In the genomic region with DNA sequence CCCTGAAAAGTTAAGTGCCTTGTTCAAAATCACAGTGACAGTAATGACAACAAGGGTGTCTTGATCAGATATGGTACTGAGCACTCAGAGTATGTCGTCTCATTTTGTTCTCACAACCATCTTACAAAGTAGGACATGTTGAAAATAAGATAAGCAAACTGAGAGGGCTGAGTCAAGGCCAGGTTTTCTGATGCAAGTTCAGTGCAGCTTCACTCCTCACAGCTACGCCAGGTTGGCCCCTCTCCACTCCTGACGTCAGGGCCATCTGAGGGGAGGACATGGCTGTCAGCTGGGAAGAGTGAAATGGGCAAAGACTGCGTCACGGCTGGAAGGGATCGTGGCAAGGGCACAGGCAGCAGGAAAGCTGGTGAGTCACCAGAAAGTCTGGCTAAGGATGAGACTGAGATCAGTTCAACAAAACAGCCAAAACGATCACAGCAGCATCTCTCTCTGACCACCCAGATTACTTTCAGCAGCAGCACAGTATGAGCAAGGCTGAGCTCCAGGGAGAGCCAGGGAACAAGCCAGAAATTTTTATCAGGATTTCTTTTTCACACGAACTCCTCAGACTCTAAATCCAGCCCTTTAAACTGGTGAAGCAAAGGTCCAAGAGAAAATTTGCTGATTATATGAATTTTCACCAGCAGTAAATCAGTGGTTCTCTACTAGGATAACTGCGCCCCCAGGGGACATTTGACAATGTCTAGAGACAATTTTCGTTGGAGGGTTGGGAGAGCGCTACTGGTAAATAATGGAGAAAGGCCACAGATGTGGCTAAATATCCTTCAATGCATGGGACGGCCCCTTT, we compare ENCODE assay signal across 1 cellular context.
TF ChIP-seq lines count a peak whose summit lies in the region.

No MANE protein-coding gene starts in this region.

TF ChIP-seq in K562, 482 proteins besides CTCF, POLR2A, EP300 and RAD21 (continued from another document and continues in another):
- TF ChIP-seq AFF4 (CRISPR knock-in tag; IDR thresholded peaks at IDR 0.05) (no peak), CTBP1 (IDR thresholded peaks at IDR 0.05; ENCODE audit: borderline replicate concordance) (peak; percentile 96), HNRNPH1 (optimal IDR thresholded peaks at IDR 0.05; ENCODE audit: low read depth, low read length) (no peak), TEAD1 (CRISPR knock-in tag; IDR thresholded peaks at IDR 0.05) (no peak), EGR1 (conservative IDR thresholded peaks at IDR 0.05) (no peak), HNRNPLL (IDR thresholded peaks at IDR 0.05; ENCODE audit: low read depth, low read length, poor library complexity, severe bottlenecking) (no peak), ZZZ3 (IDR thresholded peaks at IDR 0.05) (no peak), PTBP1 (IDR thresholded peaks at IDR 0.05; ENCODE audit: low read depth, low read length) (no peak), ZNF408 (CRISPR knock-in tag; IDR thresholded peaks at IDR 0.05; ENCODE audit: low read depth) (no peak), CLOCK (CRISPR knock-in tag; IDR thresholded peaks at IDR 0.05; ENCODE audit: borderline replicate concordance) (no peak), TOE1 (IDR thresholded peaks at IDR 0.05; ENCODE audit: borderline replicate concordance) (no peak), TOE1 (CRISPR knock-in tag; IDR thresholded peaks at IDR 0.05; ENCODE audit: borderline replicate concordance, low read depth) (no peak), MXD1 (CRISPR knock-in tag; IDR thresholded peaks at IDR 0.05; ENCODE audit: borderline replicate concordance, poor library complexity, severe bottlenecking) (no peak), ETV1 (tag; conservative IDR thresholded peaks at IDR 0.05; ENCODE audit: low read depth) (peak; percentile 40; the same call in 1 of the 2 replicates), THAP12 (CRISPR knock-in tag; IDR thresholded peaks at IDR 0.05) (no peak), ATF2 (CRISPR knock-in tag; IDR thresholded peaks at IDR 0.05) (no peak), PCBP2 (IDR thresholded peaks at IDR 0.05; ENCODE audit: low read depth, low read length, poor library complexity, severe bottlenecking) (no peak), ZNF584 (CRISPR knock-in tag; IDR thresholded peaks at IDR 0.05; ENCODE audit: low read depth) (peak; percentile 87), HSF4 (CRISPR knock-in tag; IDR thresholded peaks at IDR 0.05; ENCODE audit: borderline replicate concordance) (no peak), RAD51 (IDR thresholded peaks at IDR 0.05; ENCODE audit: borderline replicate concordance, low read depth) (no peak), GABPB2 (CRISPR knock-in tag; conservative IDR thresholded peaks at IDR 0.05) (no peak), FOXJ2 (tag; IDR thresholded peaks at IDR 0.05) (no peak; the same call in 1 of the 2 replicates), ZFP1 (CRISPR knock-in tag; IDR thresholded peaks at IDR 0.05) (no peak), ZBTB9 (CRISPR knock-in tag; IDR thresholded peaks at IDR 0.05) (no peak), MBD2 (IDR thresholded peaks at IDR 0.05; ENCODE audit: borderline replicate concordance, low read depth) (no peak), NR2C1 (IDR thresholded peaks at IDR 0.05) (no peak), NR2C1 (tag; IDR thresholded peaks at IDR 0.05) (peak; percentile 42; the same call in 1 of the 2 replicates), BRD9 (IDR thresholded peaks at IDR 0.05; ENCODE audit: low read depth, partially characterized antibody) (no peak), PRMT5 (CRISPR knock-in tag; IDR thresholded peaks at IDR 0.05) (no peak)
- TF ChIP-seq, protein P1, sequence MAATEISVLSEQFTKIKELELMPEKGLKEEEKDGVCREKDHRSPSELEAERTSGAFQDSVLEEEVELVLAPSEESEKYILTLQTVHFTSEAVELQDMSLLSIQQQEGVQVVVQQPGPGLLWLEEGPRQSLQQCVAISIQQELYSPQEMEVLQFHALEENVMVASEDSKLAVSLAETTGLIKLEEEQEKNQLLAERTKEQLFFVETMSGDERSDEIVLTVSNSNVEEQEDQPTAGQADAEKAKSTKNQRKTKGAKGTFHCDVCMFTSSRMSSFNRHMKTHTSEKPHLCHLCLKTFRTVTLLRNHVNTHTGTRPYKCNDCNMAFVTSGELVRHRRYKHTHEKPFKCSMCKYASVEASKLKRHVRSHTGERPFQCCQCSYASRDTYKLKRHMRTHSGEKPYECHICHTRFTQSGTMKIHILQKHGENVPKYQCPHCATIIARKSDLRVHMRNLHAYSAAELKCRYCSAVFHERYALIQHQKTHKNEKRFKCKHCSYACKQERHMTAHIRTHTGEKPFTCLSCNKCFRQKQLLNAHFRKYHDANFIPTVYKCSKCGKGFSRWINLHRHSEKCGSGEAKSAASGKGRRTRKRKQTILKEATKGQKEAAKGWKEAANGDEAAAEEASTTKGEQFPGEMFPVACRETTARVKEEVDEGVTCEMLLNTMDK (IDR thresholded peaks at IDR 0.05; ENCODE audit: borderline replicate concordance, insufficient read depth, low read depth, low read length, poor library complexity, severe bottlenecking) = no peak
- TF ChIP-seq, protein P2, sequence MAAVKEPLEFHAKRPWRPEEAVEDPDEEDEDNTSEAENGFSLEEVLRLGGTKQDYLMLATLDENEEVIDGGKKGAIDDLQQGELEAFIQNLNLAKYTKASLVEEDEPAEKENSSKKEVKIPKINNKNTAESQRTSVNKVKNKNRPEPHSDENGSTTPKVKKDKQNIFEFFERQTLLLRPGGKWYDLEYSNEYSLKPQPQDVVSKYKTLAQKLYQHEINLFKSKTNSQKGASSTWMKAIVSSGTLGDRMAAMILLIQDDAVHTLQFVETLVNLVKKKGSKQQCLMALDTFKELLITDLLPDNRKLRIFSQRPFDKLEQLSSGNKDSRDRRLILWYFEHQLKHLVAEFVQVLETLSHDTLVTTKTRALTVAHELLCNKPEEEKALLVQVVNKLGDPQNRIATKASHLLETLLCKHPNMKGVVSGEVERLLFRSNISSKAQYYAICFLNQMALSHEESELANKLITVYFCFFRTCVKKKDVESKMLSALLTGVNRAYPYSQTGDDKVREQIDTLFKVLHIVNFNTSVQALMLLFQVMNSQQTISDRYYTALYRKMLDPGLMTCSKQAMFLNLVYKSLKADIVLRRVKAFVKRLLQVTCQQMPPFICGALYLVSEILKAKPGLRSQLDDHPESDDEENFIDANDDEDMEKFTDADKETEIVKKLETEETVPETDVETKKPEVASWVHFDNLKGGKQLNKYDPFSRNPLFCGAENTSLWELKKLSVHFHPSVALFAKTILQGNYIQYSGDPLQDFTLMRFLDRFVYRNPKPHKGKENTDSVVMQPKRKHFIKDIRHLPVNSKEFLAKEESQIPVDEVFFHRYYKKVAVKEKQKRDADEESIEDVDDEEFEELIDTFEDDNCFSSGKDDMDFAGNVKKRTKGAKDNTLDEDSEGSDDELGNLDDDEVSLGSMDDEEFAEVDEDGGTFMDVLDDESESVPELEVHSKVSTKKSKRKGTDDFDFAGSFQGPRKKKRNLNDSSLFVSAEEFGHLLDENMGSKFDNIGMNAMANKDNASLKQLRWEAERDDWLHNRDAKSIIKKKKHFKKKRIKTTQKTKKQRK (IDR thresholded peaks at IDR 0.05; ENCODE audit: borderline replicate concordance, low read depth, low read length) = no peak
- TF ChIP-seq, protein P3, sequence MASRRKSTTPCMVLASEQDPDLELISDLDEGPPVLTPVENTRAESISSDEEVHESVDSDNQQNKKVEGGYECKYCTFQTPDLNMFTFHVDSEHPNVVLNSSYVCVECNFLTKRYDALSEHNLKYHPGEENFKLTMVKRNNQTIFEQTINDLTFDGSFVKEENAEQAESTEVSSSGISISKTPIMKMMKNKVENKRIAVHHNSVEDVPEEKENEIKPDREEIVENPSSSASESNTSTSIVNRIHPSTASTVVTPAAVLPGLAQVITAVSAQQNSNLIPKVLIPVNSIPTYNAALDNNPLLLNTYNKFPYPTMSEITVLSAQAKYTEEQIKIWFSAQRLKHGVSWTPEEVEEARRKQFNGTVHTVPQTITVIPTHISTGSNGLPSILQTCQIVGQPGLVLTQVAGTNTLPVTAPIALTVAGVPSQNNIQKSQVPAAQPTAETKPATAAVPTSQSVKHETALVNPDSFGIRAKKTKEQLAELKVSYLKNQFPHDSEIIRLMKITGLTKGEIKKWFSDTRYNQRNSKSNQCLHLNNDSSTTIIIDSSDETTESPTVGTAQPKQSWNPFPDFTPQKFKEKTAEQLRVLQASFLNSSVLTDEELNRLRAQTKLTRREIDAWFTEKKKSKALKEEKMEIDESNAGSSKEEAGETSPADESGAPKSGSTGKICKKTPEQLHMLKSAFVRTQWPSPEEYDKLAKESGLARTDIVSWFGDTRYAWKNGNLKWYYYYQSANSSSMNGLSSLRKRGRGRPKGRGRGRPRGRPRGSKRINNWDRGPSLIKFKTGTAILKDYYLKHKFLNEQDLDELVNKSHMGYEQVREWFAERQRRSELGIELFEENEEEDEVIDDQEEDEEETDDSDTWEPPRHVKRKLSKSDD (conservative IDR thresholded peaks at IDR 0.05; ENCODE audit: low read length) = no peak
